ENCODE assay signal across 34 cellular contexts in genomic region chr19:39729594-39729993, GRCh38. TPM values are rescaled to one million over a fixed set of nuclear protein-coding genes. Genes with fewer than 3 reads are reported as not detected.
"Had no signal": no experiment of that assay in that cellular context is flagged by ENCODE, and none has a peak within 500 bp of the region (broad histone marks: within the 10 kb centered on the region; RNA-seq: fewer than 3 reads in every experiment).

No MANE protein-coding gene starts in this region.

- H3K27ac ChIP-seq: neutrophil, pancreas, psoas muscle, skin epidermis, spleen, suprapubic skin, testis, tibial artery, transverse colon, upper lobe of right lung, uterus had no signal

- DNase-seq: naive thymus-derived CD8-positive, alpha-beta T cell; nephron progenitor cell; nucleus accumbens; pancreas; psoas muscle; right cardiac atrium; spleen; stimulated activated CD4-positive, alpha-beta T cell treated with anti-CD3 and anti-CD28 coated beads, Interleukin-12 subunit alpha, Interleukin-12 subunit beta, amount 100 ng/mL, for 4 hours; stimulated activated CD4-positive, alpha-beta T cell treated with anti-CD3 and anti-CD28 coated beads, Interleukin-1b, Interleukin-23, amount 100 ng/mL, for 48 hours; stimulated activated CD4-positive, alpha-beta T cell treated with anti-CD3 and anti-CD28 coated beads, Interleukin-4, amount 100 ng/mL, for 1 hour; stimulated activated CD4-positive, alpha-beta T cell treated with anti-CD3 and anti-CD28 coated beads, Interleukin-4, amount 100 ng/mL, for 4 hours; stimulated activated CD8-positive, alpha-beta memory T cell treated with anti-CD3 and anti-CD28 coated beads, Interleukin-4, amount 100 ng/mL, for 48 hours; stimulated activated naive CD4-positive, alpha-beta T cell; stimulated activated naive CD8-positive, alpha-beta T cell treated with anti-CD3 and anti-CD28 coated beads, Interleukin-15, amount 100 ng/mL, for 72 hours; stimulated activated naive CD8-positive, alpha-beta T cell treated with anti-CD3 and anti-CD28 coated beads, Interleukin-15, Interleukin-2, amounts not matched to agents 100 U/mL and 50 U/mL, for 24 hours; substantia nigra; testis; tibial artery; transverse colon; upper lobe of right lung; uterus had no signal

- H3K4me1 ChIP-seq: pancreas, psoas muscle, spleen, suprapubic skin, testis, tibial artery, transverse colon, upper lobe of right lung, uterus had no signal

- H3K36me3 ChIP-seq: pancreas, spleen, suprapubic skin, tibial artery, transverse colon, upper lobe of right lung, uterus had no signal

- ATAC-seq: naive thymus-derived CD8-positive, alpha-beta T cell; pancreas; psoas muscle; right cardiac atrium; sciatic nerve; stimulated activated memory B cell treated with anti-CD40 and anti-IgM and Interleukin-4, amounts not matched to agents 10 μg/mL and 1 μg/mL and 100 μg/mL, for 72 hours; stimulated activated naive CD8-positive, alpha-beta T cell treated with anti-CD3 and anti-CD28 coated beads, Interleukin-15, amount 100 ng/mL, for 72 hours; stimulated activated naive CD8-positive, alpha-beta T cell treated with anti-CD3 and anti-CD28 coated beads, Interleukin-15, Interleukin-2, amounts not matched to agents 100 U/mL and 50 U/mL, for 24 hours; upper lobe of right lung had no signal

- H3K4me3 ChIP-seq: pancreas, psoas muscle, skin epidermis, smooth muscle cell, spleen, suprapubic skin, testis, tibial artery, transverse colon, upper lobe of right lung, uterus had no signal

- H3K9me3 ChIP-seq: neutrophil, pancreas, psoas muscle, spleen, suprapubic skin, testis, tibial artery, transverse colon, upper lobe of right lung, uterus had no signal

- H3K27me3 ChIP-seq: pancreas, testis, tibial artery, transverse colon, upper lobe of right lung, uterus had no signal

- H3K4me2 ChIP-seq: smooth muscle cell had no signal

- FAIRE-seq: pancreas had no signal

RNA-seq across cellular contexts. Expression of gene CLC, which starts 8.2 kb away (rescaled TPM):
- total RNA-seq: naive thymus-derived CD8-positive, alpha-beta T cell; neural crest cell; omental fat pad; osteocyte; posterior vena cava; renal cortical epithelial cell; right cardiac atrium; smooth muscle cell; suprapubic skin; testis; transverse colon; upper lobe of right lung; uterus had no signal
- polyA plus RNA-seq: naive thymus-derived CD8-positive, alpha-beta T cell; pancreas; psoas muscle; right cardiac atrium; smooth muscle cell; urinary bladder had no signal

RNA-seq across cellular contexts. Expression of gene LGALS14, which starts 25.3 kb away (rescaled TPM):
- total RNA-seq: naive thymus-derived CD8-positive, alpha-beta T cell; natural killer cell treated with Interleukin-12 subunit alpha and Interleukin-12 subunit beta and Interleukin-15 and Interleukin-18, amount 100 ng/mL, for 72 hours; neural crest cell; omental fat pad; osteocyte; pancreas; posterior vena cava; psoas muscle; renal cortical epithelial cell; right cardiac atrium; sciatic nerve; smooth muscle cell; spleen; suprapubic skin; testis; transverse colon; upper lobe of right lung; urinary bladder; uterus had no signal
- polyA plus RNA-seq: naive thymus-derived CD8-positive, alpha-beta T cell; pancreas; psoas muscle; right cardiac atrium; smooth muscle cell; spleen; urinary bladder had no signal

RNA-seq across cellular contexts. Expression of gene LEUTX, which starts 49.1 kb away (rescaled TPM):
- total RNA-seq: naive thymus-derived CD8-positive, alpha-beta T cell; natural killer cell treated with Interleukin-12 subunit alpha and Interleukin-12 subunit beta and Interleukin-15 and Interleukin-18, amount 100 ng/mL, for 72 hours; neural crest cell; omental fat pad; osteocyte; pancreas; posterior vena cava; psoas muscle; renal cortical epithelial cell; right cardiac atrium; sciatic nerve; smooth muscle cell; spleen; suprapubic skin; testis; transverse colon; upper lobe of right lung; urinary bladder; uterus had no signal
- polyA plus RNA-seq: naive thymus-derived CD8-positive, alpha-beta T cell; pancreas; psoas muscle; right cardiac atrium; smooth muscle cell; spleen; urinary bladder had no signal
